In the genomic region with DNA sequence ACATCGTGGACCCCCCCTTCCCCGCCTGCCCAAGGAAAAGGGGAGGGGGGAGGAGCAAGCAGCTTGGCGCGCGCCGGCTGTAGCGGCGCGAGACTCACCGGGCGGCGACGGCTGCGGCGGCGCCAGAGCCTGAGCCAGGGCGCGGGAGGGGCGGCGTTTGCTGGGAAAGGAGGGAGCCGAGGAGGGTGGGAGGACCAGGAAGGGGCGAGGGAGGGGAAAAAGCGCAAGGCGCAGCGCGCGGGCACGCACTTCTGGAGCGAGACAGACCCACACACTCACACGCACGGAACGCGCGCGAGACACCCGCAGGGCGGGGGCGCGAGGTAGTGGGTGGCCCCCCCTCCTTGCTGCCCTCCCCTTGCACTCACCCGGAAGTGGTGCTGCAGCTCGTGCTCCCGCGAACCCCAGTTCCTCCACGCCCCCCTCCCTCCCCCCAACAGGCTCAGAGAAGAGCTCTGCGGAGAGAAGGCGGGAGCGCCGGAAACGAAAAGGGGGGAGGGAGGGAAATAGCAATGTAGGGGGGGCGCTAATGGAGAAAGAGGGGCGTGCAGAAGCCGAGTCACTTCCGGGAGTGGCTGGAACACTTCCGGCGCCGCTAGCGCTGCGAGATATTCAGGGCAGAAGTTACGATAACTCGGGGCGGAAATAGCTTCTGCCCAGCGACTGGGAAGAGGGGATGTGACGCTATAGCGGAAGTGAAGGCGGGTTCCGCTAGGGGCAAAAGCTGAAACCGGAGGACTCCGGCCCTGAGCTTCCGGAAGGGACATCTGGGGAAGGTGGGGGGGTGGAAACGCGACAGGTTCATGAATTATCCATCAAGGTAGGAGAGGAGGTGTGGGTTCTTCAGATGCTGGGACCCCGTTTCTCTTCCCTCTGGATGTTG, we compare ENCODE assay signal across 1 cellular context.
TF ChIP-seq lines count a peak whose summit lies in the region.

Gene ZNF384 (minus strand): TSS at position 376 of the 883 bp plus-strand sequence. CDS start 9,855 bp downstream, outside the sequence.

TF ChIP-seq in HEK293, 187 proteins besides CTCF, POLR2A, EP300 and RAD21 (continued from another document and continues in another):
- TF ChIP-seq, protein P1, sequence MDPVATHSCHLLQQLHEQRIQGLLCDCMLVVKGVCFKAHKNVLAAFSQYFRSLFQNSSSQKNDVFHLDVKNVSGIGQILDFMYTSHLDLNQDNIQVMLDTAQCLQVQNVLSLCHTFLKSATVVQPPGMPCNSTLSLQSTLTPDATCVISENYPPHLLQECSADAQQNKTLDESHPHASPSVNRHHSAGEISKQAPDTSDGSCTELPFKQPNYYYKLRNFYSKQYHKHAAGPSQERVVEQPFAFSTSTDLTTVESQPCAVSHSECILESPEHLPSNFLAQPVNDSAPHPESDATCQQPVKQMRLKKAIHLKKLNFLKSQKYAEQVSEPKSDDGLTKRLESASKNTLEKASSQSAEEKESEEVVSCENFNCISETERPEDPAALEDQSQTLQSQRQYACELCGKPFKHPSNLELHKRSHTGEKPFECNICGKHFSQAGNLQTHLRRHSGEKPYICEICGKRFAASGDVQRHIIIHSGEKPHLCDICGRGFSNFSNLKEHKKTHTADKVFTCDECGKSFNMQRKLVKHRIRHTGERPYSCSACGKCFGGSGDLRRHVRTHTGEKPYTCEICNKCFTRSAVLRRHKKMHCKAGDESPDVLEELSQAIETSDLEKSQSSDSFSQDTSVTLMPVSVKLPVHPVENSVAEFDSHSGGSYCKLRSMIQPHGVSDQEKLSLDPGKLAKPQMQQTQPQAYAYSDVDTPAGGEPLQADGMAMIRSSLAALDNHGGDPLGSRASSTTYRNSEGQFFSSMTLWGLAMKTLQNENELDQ (tag by site-specific recombination; IDR thresholded peaks at IDR 0.05; ENCODE audit: low read depth), result no peak
- TF ChIP-seq, protein P2, sequence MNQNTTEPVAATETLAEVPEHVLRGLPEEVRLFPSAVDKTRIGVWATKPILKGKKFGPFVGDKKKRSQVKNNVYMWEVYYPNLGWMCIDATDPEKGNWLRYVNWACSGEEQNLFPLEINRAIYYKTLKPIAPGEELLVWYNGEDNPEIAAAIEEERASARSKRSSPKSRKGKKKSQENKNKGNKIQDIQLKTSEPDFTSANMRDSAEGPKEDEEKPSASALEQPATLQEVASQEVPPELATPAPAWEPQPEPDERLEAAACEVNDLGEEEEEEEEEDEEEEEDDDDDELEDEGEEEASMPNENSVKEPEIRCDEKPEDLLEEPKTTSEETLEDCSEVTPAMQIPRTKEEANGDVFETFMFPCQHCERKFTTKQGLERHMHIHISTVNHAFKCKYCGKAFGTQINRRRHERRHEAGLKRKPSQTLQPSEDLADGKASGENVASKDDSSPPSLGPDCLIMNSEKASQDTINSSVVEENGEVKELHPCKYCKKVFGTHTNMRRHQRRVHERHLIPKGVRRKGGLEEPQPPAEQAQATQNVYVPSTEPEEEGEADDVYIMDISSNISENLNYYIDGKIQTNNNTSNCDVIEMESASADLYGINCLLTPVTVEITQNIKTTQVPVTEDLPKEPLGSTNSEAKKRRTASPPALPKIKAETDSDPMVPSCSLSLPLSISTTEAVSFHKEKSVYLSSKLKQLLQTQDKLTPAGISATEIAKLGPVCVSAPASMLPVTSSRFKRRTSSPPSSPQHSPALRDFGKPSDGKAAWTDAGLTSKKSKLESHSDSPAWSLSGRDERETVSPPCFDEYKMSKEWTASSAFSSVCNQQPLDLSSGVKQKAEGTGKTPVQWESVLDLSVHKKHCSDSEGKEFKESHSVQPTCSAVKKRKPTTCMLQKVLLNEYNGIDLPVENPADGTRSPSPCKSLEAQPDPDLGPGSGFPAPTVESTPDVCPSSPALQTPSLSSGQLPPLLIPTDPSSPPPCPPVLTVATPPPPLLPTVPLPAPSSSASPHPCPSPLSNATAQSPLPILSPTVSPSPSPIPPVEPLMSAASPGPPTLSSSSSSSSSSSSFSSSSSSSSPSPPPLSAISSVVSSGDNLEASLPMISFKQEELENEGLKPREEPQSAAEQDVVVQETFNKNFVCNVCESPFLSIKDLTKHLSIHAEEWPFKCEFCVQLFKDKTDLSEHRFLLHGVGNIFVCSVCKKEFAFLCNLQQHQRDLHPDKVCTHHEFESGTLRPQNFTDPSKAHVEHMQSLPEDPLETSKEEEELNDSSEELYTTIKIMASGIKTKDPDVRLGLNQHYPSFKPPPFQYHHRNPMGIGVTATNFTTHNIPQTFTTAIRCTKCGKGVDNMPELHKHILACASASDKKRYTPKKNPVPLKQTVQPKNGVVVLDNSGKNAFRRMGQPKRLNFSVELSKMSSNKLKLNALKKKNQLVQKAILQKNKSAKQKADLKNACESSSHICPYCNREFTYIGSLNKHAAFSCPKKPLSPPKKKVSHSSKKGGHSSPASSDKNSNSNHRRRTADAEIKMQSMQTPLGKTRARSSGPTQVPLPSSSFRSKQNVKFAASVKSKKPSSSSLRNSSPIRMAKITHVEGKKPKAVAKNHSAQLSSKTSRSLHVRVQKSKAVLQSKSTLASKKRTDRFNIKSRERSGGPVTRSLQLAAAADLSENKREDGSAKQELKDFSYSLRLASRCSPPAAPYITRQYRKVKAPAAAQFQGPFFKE (tag by site-specific recombination; IDR thresholded peaks at IDR 0.05; ENCODE audit: borderline replicate concordance), result peak; percentile 47; the same call in 1 of the 2 replicates
- TF ChIP-seq ZSCAN16 (tag by site-specific recombination; IDR thresholded peaks at IDR 0.05) (no peak), SCRT1 (tag by site-specific recombination; IDR thresholded peaks at IDR 0.05; ENCODE audit: borderline replicate concordance) (0 out of 2 replicates have a peak, but pooled peaks have one; percentile 56), SCRT2 (tag by site-specific recombination; IDR thresholded peaks at IDR 0.05) (peak; percentile 85), ZNF707 (tag by site-specific recombination; IDR thresholded peaks at IDR 0.05) (no peak), ZNF112 (tag by site-specific recombination; IDR thresholded peaks at IDR 0.05) (no peak), TRIM28 (IDR thresholded peaks at IDR 0.05; ENCODE audit: borderline replicate concordance, low read length) (no peak), TSHZ1 (tag by site-specific recombination; IDR thresholded peaks at IDR 0.05; ENCODE audit: borderline replicate concordance) (0 out of 2 replicates have a peak, but pooled peaks have one; percentile 9), ZNF544 (tag by site-specific recombination; IDR thresholded peaks at IDR 0.05) (no peak), ZNF473 (tag by site-specific recombination; IDR thresholded peaks at IDR 0.05) (no peak), ZBTB44 (tag by site-specific recombination; IDR thresholded peaks at IDR 0.05) (no peak), GFI1B (tag by site-specific recombination; IDR thresholded peaks at IDR 0.05) (peak; percentile 57; the same call in 1 of the 2 replicates), ZNF639 (tag by site-specific recombination; IDR thresholded peaks at IDR 0.05) (peak; percentile 84; the same call in 1 of the 2 replicates), ZNF302 (tag by site-specific recombination; IDR thresholded peaks at IDR 0.05; ENCODE audit: low read depth) (no peak), ZNF654 (tag by site-specific recombination; IDR thresholded peaks at IDR 0.05; ENCODE audit: low read depth) (no peak), ZNF24 (tag by site-specific recombination; IDR thresholded peaks at IDR 0.05) (peak; percentile 80; the same call in 1 of the 2 replicates), KLF8 (tag by site-specific recombination; IDR thresholded peaks at IDR 0.05) (peak; percentile 96), SP2 (tag by site-specific recombination; IDR thresholded peaks at IDR 0.05) (peak; percentile 97), ZNF558 (tag by site-specific recombination; IDR thresholded peaks at IDR 0.05) (peak; percentile 51; the same call in 1 of the 2 replicates), ZFP3 (tag by site-specific recombination; IDR thresholded peaks at IDR 0.05; ENCODE audit: low read depth) (no peak), ZNF121 (tag by site-specific recombination; IDR thresholded peaks at IDR 0.05) (peak; percentile 16; the same call in 1 of the 2 replicates)
- TF ChIP-seq, protein P3, sequence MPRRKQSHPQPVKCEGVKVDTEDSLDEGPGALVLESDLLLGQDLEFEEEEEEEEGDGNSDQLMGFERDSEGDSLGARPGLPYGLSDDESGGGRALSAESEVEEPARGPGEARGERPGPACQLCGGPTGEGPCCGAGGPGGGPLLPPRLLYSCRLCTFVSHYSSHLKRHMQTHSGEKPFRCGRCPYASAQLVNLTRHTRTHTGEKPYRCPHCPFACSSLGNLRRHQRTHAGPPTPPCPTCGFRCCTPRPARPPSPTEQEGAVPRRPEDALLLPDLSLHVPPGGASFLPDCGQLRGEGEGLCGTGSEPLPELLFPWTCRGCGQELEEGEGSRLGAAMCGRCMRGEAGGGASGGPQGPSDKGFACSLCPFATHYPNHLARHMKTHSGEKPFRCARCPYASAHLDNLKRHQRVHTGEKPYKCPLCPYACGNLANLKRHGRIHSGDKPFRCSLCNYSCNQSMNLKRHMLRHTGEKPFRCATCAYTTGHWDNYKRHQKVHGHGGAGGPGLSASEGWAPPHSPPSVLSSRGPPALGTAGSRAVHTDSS (tag by site-specific recombination; IDR thresholded peaks at IDR 0.05), result 0 out of 2 replicates have a peak, but pooled peaks have one; percentile 18
- TF ChIP-seq, protein P4, sequence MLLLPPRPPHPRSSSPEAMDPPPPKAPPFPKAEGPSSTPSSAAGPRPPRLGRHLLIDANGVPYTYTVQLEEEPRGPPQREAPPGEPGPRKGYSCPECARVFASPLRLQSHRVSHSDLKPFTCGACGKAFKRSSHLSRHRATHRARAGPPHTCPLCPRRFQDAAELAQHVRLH (tag by site-specific recombination; IDR thresholded peaks at IDR 0.05), result peak; percentile 98
- TF ChIP-seq, protein P5, sequence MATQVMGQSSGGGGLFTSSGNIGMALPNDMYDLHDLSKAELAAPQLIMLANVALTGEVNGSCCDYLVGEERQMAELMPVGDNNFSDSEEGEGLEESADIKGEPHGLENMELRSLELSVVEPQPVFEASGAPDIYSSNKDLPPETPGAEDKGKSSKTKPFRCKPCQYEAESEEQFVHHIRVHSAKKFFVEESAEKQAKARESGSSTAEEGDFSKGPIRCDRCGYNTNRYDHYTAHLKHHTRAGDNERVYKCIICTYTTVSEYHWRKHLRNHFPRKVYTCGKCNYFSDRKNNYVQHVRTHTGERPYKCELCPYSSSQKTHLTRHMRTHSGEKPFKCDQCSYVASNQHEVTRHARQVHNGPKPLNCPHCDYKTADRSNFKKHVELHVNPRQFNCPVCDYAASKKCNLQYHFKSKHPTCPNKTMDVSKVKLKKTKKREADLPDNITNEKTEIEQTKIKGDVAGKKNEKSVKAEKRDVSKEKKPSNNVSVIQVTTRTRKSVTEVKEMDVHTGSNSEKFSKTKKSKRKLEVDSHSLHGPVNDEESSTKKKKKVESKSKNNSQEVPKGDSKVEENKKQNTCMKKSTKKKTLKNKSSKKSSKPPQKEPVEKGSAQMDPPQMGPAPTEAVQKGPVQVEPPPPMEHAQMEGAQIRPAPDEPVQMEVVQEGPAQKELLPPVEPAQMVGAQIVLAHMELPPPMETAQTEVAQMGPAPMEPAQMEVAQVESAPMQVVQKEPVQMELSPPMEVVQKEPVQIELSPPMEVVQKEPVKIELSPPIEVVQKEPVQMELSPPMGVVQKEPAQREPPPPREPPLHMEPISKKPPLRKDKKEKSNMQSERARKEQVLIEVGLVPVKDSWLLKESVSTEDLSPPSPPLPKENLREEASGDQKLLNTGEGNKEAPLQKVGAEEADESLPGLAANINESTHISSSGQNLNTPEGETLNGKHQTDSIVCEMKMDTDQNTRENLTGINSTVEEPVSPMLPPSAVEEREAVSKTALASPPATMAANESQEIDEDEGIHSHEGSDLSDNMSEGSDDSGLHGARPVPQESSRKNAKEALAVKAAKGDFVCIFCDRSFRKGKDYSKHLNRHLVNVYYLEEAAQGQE (tag by site-specific recombination; IDR thresholded peaks at IDR 0.05), result 0 out of 2 replicates have a peak, but pooled peaks have one; percentile 15
- TF ChIP-seq, protein P6, sequence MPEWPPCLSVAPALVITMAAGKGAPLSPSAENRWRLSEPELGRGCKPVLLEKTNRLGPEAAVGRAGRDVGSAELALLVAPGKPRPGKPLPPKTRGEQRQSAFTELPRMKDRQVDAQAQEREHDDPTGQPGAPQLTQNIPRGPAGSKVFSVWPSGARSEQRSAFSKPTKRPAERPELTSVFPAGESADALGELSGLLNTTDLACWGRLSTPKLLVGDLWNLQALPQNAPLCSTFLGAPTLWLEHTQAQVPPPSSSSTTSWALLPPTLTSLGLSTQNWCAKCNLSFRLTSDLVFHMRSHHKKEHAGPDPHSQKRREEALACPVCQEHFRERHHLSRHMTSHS (tag by site-specific recombination; IDR thresholded peaks at IDR 0.05), result no peak
